ENCODE assay signal across 2 cellular contexts in genomic region chr1:32954183-32954582, GRCh38.
TF ChIP-seq lines count a peak whose summit lies in the region.

No MANE protein-coding gene starts in this region.

TF ChIP-seq in A549, 52 proteins besides CTCF, POLR2A, EP300 and RAD21 (continued from another document):
- no peak for TF ChIP-seq EHMT2 (IDR thresholded peaks at IDR 0.05; ENCODE audit: low read depth)
- TF ChIP-seq ZFP36 (IDR thresholded peaks at IDR 0.05; ENCODE audit: borderline replicate concordance, partially characterized antibody), result no peak
- TF ChIP-seq MAZ (IDR thresholded peaks at IDR 0.05; ENCODE audit: borderline replicate concordance, low read depth, low read length), result no peak
- TF ChIP-seq CHD2 (IDR thresholded peaks at IDR 0.05; ENCODE audit: low read length, partially characterized antibody), result no peak
- no peak for TF ChIP-seq HOXA7 (CRISPR knock-in tag; IDR thresholded peaks at IDR 0.05)
- no peak for TF ChIP-seq ESRRA (IDR thresholded peaks at IDR 0.05; ENCODE audit: borderline replicate concordance, low read length)
- TF ChIP-seq KDM1A (IDR thresholded peaks at IDR 0.05; ENCODE audit: low read depth), result no peak

TF ChIP-seq in HCT116, 20 proteins besides CTCF, POLR2A, EP300 and RAD21:
- TF ChIP-seq, protein P1, sequence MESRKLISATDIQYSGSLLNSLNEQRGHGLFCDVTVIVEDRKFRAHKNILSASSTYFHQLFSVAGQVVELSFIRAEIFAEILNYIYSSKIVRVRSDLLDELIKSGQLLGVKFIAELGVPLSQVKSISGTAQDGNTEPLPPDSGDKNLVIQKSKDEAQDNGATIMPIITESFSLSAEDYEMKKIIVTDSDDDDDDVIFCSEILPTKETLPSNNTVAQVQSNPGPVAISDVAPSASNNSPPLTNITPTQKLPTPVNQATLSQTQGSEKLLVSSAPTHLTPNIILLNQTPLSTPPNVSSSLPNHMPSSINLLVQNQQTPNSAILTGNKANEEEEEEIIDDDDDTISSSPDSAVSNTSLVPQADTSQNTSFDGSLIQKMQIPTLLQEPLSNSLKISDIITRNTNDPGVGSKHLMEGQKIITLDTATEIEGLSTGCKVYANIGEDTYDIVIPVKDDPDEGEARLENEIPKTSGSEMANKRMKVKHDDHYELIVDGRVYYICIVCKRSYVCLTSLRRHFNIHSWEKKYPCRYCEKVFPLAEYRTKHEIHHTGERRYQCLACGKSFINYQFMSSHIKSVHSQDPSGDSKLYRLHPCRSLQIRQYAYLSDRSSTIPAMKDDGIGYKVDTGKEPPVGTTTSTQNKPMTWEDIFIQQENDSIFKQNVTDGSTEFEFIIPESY (IDR thresholded peaks at IDR 0.05; ENCODE audit: extremely low read depth, insufficient replicate concordance, low read length), result no peak
- no peak for TF ChIP-seq ATF3 (IDR thresholded peaks at IDR 0.05)
- TF ChIP-seq TCF7L2 (IDR thresholded peaks at IDR 0.05; ENCODE audit: borderline replicate concordance, extremely low read depth, insufficient read depth, insufficient read length), result no peak
- no peak for TF ChIP-seq ZNF274 (IDR thresholded peaks at IDR 0.05; ENCODE audit: low read depth, low read length)
- no peak for TF ChIP-seq SRF (IDR thresholded peaks at IDR 0.05; ENCODE audit: low read depth)
- TF ChIP-seq POLR2AphosphoS5 (IDR thresholded peaks at IDR 0.05; ENCODE audit: low read depth, low read length), result no peak
- TF ChIP-seq SIN3A (IDR thresholded peaks at IDR 0.05; ENCODE audit: low read depth), result no peak
- no peak for TF ChIP-seq CBX3 (IDR thresholded peaks at IDR 0.05; ENCODE audit: low read depth)
- peak; percentile 55 for TF ChIP-seq JUND (IDR thresholded peaks at IDR 0.05)
- no peak for TF ChIP-seq CEBPB (IDR thresholded peaks at IDR 0.05; ENCODE audit: low read depth)
- peak; percentile 47 for TF ChIP-seq FOSL1 (IDR thresholded peaks at IDR 0.05; ENCODE audit: low read depth)
- TF ChIP-seq REST (IDR thresholded peaks at IDR 0.05; ENCODE audit: low read depth), result no peak
- TF ChIP-seq ELF1 (IDR thresholded peaks at IDR 0.05; ENCODE audit: borderline replicate concordance, low read depth), result no peak
- TF ChIP-seq MAX (IDR thresholded peaks at IDR 0.05), result no peak
- no peak for TF ChIP-seq EZH2phosphoT487 (IDR thresholded peaks at IDR 0.05; ENCODE audit: borderline replicate concordance)
- no peak for TF ChIP-seq EGR1 (IDR thresholded peaks at IDR 0.05; ENCODE audit: low read depth)
- no peak for TF ChIP-seq YY1 (IDR thresholded peaks at IDR 0.05; ENCODE audit: extremely low read depth, insufficient replicate concordance, low read depth, low read length)
- no peak for TF ChIP-seq ZFX (IDR thresholded peaks at IDR 0.05)
- peak; percentile 19; the same call in 1 of the 2 replicates for TF ChIP-seq SP1 (IDR thresholded peaks at IDR 0.05; ENCODE audit: low read depth)
- TF ChIP-seq EZH2 (IDR thresholded peaks at IDR 0.05), result no peak
